ENCODE assay signal across 8 cellular contexts in genomic region chr12:67161322-67161918, GRCh38.
DNase-seq lines count a peak whose midpoint lies in the region; ATAC-seq, FAIRE-seq and TF ChIP-seq lines count a peak whose summit lies in the region.

No MANE protein-coding gene starts in this region.

- H3K4me3 Mint-ChIP-seq in endodermal cell (no peak overlapping the region), neural progenitor cell (no peak overlapping the region)

- no peaks in the 10 kb centered on the region for H3F3A ChIP-seq in neural progenitor cell (ENCODE audit: low read depth)

- H3K4me1 ChIP-seq in endodermal cell (ENCODE audit: control insufficient read depth, insufficient read depth, low read length) (no peaks in the 10 kb centered on the region), neural progenitor cell (no peaks in the 10 kb centered on the region)

- no peak overlapping the region for H3K4me2 ChIP-seq in neural progenitor cell

- H2AFZ ChIP-seq in neural progenitor cell (replicated peaks): no peak overlapping the region

- no peaks in the 10 kb centered on the region for H3K27me3 ChIP-seq in endodermal cell (ENCODE audit: control insufficient read depth, insufficient read depth, low read length, poor library complexity, severe bottlenecking)
- H3K27me3 ChIP-seq in neural progenitor cell: no peaks in the 10 kb centered on the region

- H3K36me3 Mint-ChIP-seq in endodermal cell (ENCODE audit: low read depth): no peaks in the 10 kb centered on the region
- no peaks in the 10 kb centered on the region for H3K36me3 Mint-ChIP-seq in neural progenitor cell

- H3K4me3 ChIP-seq in endodermal cell (ENCODE audit: low read length) (no peak overlapping the region), neural progenitor cell (no peak overlapping the region)

- no peaks in the 10 kb centered on the region for H3K9me3 ChIP-seq in endodermal cell (ENCODE audit: control insufficient read depth, low read length)
- no peaks in the 10 kb centered on the region for H3K9me3 ChIP-seq in neural progenitor cell (ENCODE audit: low read depth)

- FAIRE-seq in GM18507 (lab: Jason Lieb, UNC): peak; percentile 63

- H3K36me3 ChIP-seq in endodermal cell (ENCODE audit: control insufficient read depth, insufficient read depth, low read length) (no peaks in the 10 kb centered on the region), neural progenitor cell (no peaks in the 10 kb centered on the region)

- peak; percentile 20 for DNase-seq in CD1c-positive myeloid dendritic cell (ENCODE audit: extremely low spot score)
- DNase-seq in GM18507 (ENCODE audit: extremely low spot score, insufficient read length, low read depth): peak; percentile 7
- peak; percentile 1 for DNase-seq in T follicular helper cell (ENCODE audit: low read depth)
- DNase-seq in endodermal cell: peak; percentile 82
- DNase-seq in neural progenitor cell (ENCODE audit: low spot score): peak; percentile 29
- DNase-seq in NCI-H187 treated with DMSO at 0.1 percent for 48 hours (lab: John Stamatoyannopoulos, UW): no peak
- DNase-seq in superior temporal gyrus (ENCODE audit: extremely low spot score): no peak

- WGBS in endodermal cell (ENCODE audit: insufficient coverage in 1 of 2, insufficient read length in 1 of 2), 2 experiments: 90 to 91% methylated on average over 4 to 6 of the region's 6 CpGs

- H3K27ac Mint-ChIP-seq in endodermal cell: no peak overlapping the region
- H3K27ac Mint-ChIP-seq in neural progenitor cell: no peak overlapping the region

- H3K27ac ChIP-seq in endodermal cell (ENCODE audit: low read depth, low read length) (no peak overlapping the region), neural progenitor cell (no peak overlapping the region)

- no peaks in the 10 kb centered on the region for H3K27me3 Mint-ChIP-seq in endodermal cell (ENCODE audit: insufficient read depth)
- H3K27me3 Mint-ChIP-seq in neural progenitor cell (ENCODE audit: insufficient read depth, low read depth): peaks cover under 1% of the 10 kb centered on the region

- H4K20me1 ChIP-seq in neural progenitor cell (ENCODE audit: low read depth): no peaks in the 10 kb centered on the region

- no peaks in the 10 kb centered on the region for H3K9me3 Mint-ChIP-seq in endodermal cell
- H3K9me3 Mint-ChIP-seq in neural progenitor cell: no peaks in the 10 kb centered on the region

- H3K4me1 Mint-ChIP-seq in endodermal cell: peaks cover 6% of the 10 kb centered on the region
- H3K4me1 Mint-ChIP-seq in neural progenitor cell: no peaks in the 10 kb centered on the region

- H3K79me2 ChIP-seq in neural progenitor cell (ENCODE audit: low read depth): no peaks in the 10 kb centered on the region

- H3K9ac ChIP-seq in endodermal cell (ENCODE audit: extremely low read depth, low read length, poor library complexity, severe bottlenecking): no peak overlapping the region
- H3K9ac ChIP-seq in neural progenitor cell: no peak overlapping the region

- ATAC-seq in HG03460 (IDR thresholded peaks at IDR 0.05; ENCODE audit: unreplicated experiment): peak; percentile 61

- peak; percentile 80 for TF ChIP-seq CTCF in endodermal cell (conservative IDR thresholded peaks at IDR 0.05)
- TF ChIP-seq CTCF in neural progenitor cell (IDR thresholded peaks at IDR 0.05): peak; percentile 66

Comparison
In these comparisons a context has a peak if more than half of its experiments do, and no peak if none do; other contexts are left out.
1. DNase-seq: peak in CD1c-positive myeloid dendritic cell (single experiment), GM18507 (single experiment), T follicular helper cell (single experiment), endodermal cell (single experiment) and neural progenitor cell (single experiment); none in NCI-H187 treated with DMSO at 0.1 percent for 48 hours (single experiment) and superior temporal gyrus (single experiment).